In the genomic region with DNA sequence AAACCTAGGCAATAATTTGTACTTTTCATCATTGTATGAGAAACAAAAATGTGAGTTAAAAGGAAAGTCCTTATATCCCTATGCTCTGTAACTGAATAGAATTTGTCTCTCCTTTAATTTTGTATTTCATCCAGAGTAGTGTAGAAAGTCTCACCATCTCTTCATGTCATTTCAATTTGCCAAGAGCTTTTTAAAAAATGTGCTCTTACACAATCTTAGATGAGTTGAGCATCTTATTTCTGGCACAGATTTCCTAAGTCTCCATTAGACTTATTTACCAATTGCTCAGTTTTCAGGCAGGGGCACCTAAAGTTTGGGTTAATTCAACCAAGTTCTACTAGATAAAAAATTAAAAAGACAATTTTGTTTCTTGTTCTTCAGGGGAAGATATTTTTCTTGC, we compare ENCODE assay signal across 17 cellular contexts.
"Had no signal": no experiment of that assay in that cellular context is flagged by ENCODE, and none has a peak within 500 bp of the region (broad histone marks: within the 10 kb centered on the region; RNA-seq: fewer than 3 reads in every experiment).

No MANE protein-coding gene starts in this region.

- H3K27ac Mint-ChIP-seq: endodermal cell; naive thymus-derived CD4-positive, alpha-beta T cell had no signal

- ATAC-seq: heart left ventricle; left lobe of liver; naive thymus-derived CD4-positive, alpha-beta T cell; right cardiac atrium had no signal

- H3K4me1 Mint-ChIP-seq: endodermal cell; naive thymus-derived CD4-positive, alpha-beta T cell had no signal

- H3K9me3 Mint-ChIP-seq: endodermal cell had no signal

- H3K27me3 ChIP-seq: heart left ventricle, neutrophil had no signal

- H3K36me3 ChIP-seq: heart left ventricle, neutrophil had no signal

- DNase-seq: effector CD4-positive, alpha-beta T cell; endodermal cell; erythroblast; foreskin melanocyte; heart left ventricle; hippocampal formation; islet precursor cell; mammary epithelial cell; naive thymus-derived CD4-positive, alpha-beta T cell; posterior cingulate gyrus; right cardiac atrium; stimulated activated CD4-positive, alpha-beta T cell treated with anti-CD3 and anti-CD28 coated beads, Interleukin-2, amount 100 ng/mL, for 48 hours; stimulated activated naive CD4-positive, alpha-beta T cell treated with Interleukin-2 at 50 U/mL for 16 hours; trophoblast cell had no signal

- H3K4me3 Mint-ChIP-seq: endodermal cell; naive thymus-derived CD4-positive, alpha-beta T cell had no signal

- H3K27ac ChIP-seq: heart left ventricle, neutrophil had no signal

- H3K4me1 ChIP-seq: heart left ventricle had no signal

- H3K4me3 ChIP-seq: heart left ventricle, smooth muscle cell had no signal

- H3K36me3 Mint-ChIP-seq: naive thymus-derived CD4-positive, alpha-beta T cell had no signal

- H3K9me3 ChIP-seq: neutrophil had no signal
